ENCODE assay signal across 8 cellular contexts in the genomic region with DNA sequence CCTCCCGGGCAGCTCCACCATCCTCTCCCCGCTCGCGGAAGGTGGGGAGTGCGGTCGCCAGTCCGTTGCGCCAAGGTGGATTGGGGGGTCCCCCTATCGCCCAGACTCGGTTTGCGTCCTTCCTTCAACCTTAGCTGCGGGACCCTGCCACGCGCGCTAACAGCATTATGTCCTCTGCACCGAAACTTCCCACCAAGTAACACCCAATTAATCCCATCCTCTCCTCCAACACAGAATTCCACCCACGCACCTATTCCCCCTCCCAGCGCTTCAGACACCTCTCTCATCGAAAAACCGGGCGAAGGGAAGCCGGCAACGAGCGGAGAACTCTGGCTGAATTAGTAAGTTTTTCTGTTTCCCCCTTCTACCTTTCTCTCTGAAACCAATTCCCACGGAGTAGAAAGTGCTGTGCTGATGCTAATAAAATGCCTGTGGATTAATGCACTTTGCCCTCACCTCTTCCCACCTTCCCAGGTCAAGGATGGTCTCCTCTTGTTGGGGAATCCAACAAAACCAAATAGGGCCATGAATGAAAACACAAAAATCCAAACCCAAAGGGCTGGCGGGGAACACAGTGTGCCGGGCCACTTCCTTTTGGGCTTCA. TPM values are rescaled to one million over a fixed set of nuclear protein-coding genes. Genes with fewer than 3 reads are reported as not detected.
A peak's percentile ranks its signal among the peaks of the same experiment; 100 is the strongest.
DNase-seq lines count a peak whose midpoint lies in the region; ATAC-seq and TF ChIP-seq lines count a peak whose summit lies in the region.

No MANE protein-coding gene starts in this region.

- H3K9me2 ChIP-seq in Karpas-422 (replicated peaks; ENCODE audit: insufficient read depth, low read length): no peaks in the 10 kb centered on the region
- H3K9me2 ChIP-seq in neural cell (ENCODE audit: insufficient read depth, low read length): no peaks in the 10 kb centered on the region

- H3K27me3 ChIP-seq in BLaER1 treated with 17β-estradiol and CSF1 and Interleukin-3, amounts not matched to agents 10 nM and 100 nM: peaks cover 100% of the 10 kb centered on the region in 11 experiments
- H3K27me3 ChIP-seq in Karpas-422 (ENCODE audit: low read length) (no peaks in the 10 kb centered on the region), neural cell (ENCODE audit: insufficient read depth, low read depth, low read length) (peaks cover 100% of the 10 kb centered on the region)

- H3K4me1 ChIP-seq in BLaER1 treated with 17β-estradiol and CSF1 and Interleukin-3, amounts not matched to agents 10 nM and 100 nM: peaks cover 11 to 26% (median 20%) of the 10 kb centered on the region in 10 experiments
- peaks cover 53% of the 10 kb centered on the region for H3K4me1 ChIP-seq in Karpas-422 (ENCODE audit: low read length)

- H4K20me1 ChIP-seq in BLaER1 treated with 17β-estradiol and CSF1 and Interleukin-3, amounts not matched to agents 10 nM and 100 nM: peaks cover 0 to 58% (median 40%) of the 10 kb centered on the region in 11 experiments; a peak in 16 of 22 replicates
- no peaks in the 10 kb centered on the region for H4K20me1 ChIP-seq in Karpas-422 (ENCODE audit: insufficient read depth, low read depth, low read length)
- H4K20me1 ChIP-seq in neural cell (ENCODE audit: insufficient read depth): no peaks in the 10 kb centered on the region

- no peak for TF ChIP-seq EP300 in neural cell (conservative IDR thresholded peaks at IDR 0.05; ENCODE audit: poor library complexity, severe bottlenecking)

- H3K79me2 ChIP-seq in Karpas-422 (ENCODE audit: low read length) (peaks cover 33% of the 10 kb centered on the region), neural cell (replicated peaks; ENCODE audit: insufficient read depth, low read length) (no peaks in the 10 kb centered on the region)

- peak; percentile 59 for DNase-seq in Karpas-422
- peak; percentile 41 for DNase-seq in coronary artery (ENCODE audit: low spot score)
- no peak for DNase-seq in GM13977 (ENCODE audit: low spot score)
- no peak for DNase-seq in caudate nucleus (lab: John Stamatoyannopoulos, UW)

- H3K4me2 ChIP-seq in BLaER1 treated with 17β-estradiol and CSF1 and Interleukin-3, amounts not matched to agents 10 nM and 100 nM: peak overlapping the region; percentile 79 to 95 (median 85)
- H3K4me2 ChIP-seq in Karpas-422 (ENCODE audit: low read depth, low read length, poor library complexity, severe bottlenecking): peak overlapping the region; percentile 88
- peak overlapping the region; percentile 5 for H3K4me2 ChIP-seq in neural cell (ENCODE audit: low read length)

- peak overlapping the region; percentile 96 for H2AFZ ChIP-seq in Karpas-422 (ENCODE audit: low read length)
- no peak overlapping the region for H2AFZ ChIP-seq in neural cell (ENCODE audit: low read depth, low read length)

- no peak for TF ChIP-seq CTCF in coronary artery (IDR thresholded peaks at IDR 0.05)
- TF ChIP-seq CTCF in neural cell (IDR thresholded peaks at IDR 0.05; ENCODE audit: poor library complexity, severe bottlenecking): no peak
- TF ChIP-seq CTCF in GM13977 (IDR thresholded peaks at IDR 0.05; ENCODE audit: extremely low read depth, insufficient read depth, missing control alignments): no peak

- no peaks in the 10 kb centered on the region for H3K36me3 ChIP-seq in BLaER1 treated with 17β-estradiol and CSF1 and Interleukin-3, amounts not matched to agents 10 nM and 100 nM
- H3K36me3 ChIP-seq in Karpas-422 (ENCODE audit: insufficient read depth, low read length) (no peaks in the 10 kb centered on the region), neural cell (ENCODE audit: insufficient read depth, low read length) (no peaks in the 10 kb centered on the region)

- in situ Hi-C loops in GM13977 (cut with MboI; ENCODE audit: low pct_unique_long_range_greater_than_20kb, low sequenced_read_pairs, unreplicated experiment): loop anchor here (10.0 to 25.0 kb wide), 2 partner anchors 93 to 789 kb away; a partner anchor contains a TSS

- peak overlapping the region; percentile 40 to 60 (median 52) for H3K4me3 ChIP-seq in BLaER1 treated with 17β-estradiol and CSF1 and Interleukin-3, amounts not matched to agents 10 nM and 100 nM
- peak overlapping the region; percentile 84 for H3K4me3 ChIP-seq in Karpas-422 (ENCODE audit: low read length)
- H3K4me3 ChIP-seq in coronary artery: peak overlapping the region; percentile 60
- peak overlapping the region; percentile 56 for H3K4me3 ChIP-seq in neural cell (ENCODE audit: low read length)

- H3K9ac ChIP-seq in BLaER1 treated with 17β-estradiol and CSF1 and Interleukin-3, amounts not matched to agents 10 nM and 100 nM: 0 out of 22 replicates have a peak overlapping the region, but pooled peaks of 2 of the 11 experiments have one; percentile 20 to 21
- peak overlapping the region; percentile 84 for H3K9ac ChIP-seq in Karpas-422 (ENCODE audit: low read length)
- no peak overlapping the region for H3K9ac ChIP-seq in neural cell (ENCODE audit: low read length)

- no peak for ATAC-seq in GM18907 (IDR thresholded peaks at IDR 0.05; ENCODE audit: unreplicated experiment)
- no peak for ATAC-seq in HG02884 (IDR thresholded peaks at IDR 0.05; ENCODE audit: unreplicated experiment)

- no peaks in the 10 kb centered on the region for H3F3A ChIP-seq in neural cell (ENCODE audit: insufficient read depth, low read length, poor library complexity, severe bottlenecking)

- H3K27ac ChIP-seq in BLaER1 treated with 17β-estradiol and CSF1 and Interleukin-3, amounts not matched to agents 10 nM and 100 nM: no peak overlapping the region
- peak overlapping the region; percentile 52 for H3K27ac ChIP-seq in Karpas-422 (ENCODE audit: low read length)
- H3K27ac ChIP-seq in coronary artery: no peak overlapping the region
- no peak overlapping the region for H3K27ac ChIP-seq in neural cell (ENCODE audit: low read length)
- no peak overlapping the region for H3K27ac ChIP-seq in caudate nucleus (ENCODE audit: low read depth, low read length)

- no peak for TF ChIP-seq RAD21 in neural cell (conservative IDR thresholded peaks at IDR 0.05)

- peaks cover 39 to 52% (median 47%) of the 10 kb centered on the region in 11 experiments for H3K9me3 ChIP-seq in BLaER1 treated with 17β-estradiol and CSF1 and Interleukin-3, amounts not matched to agents 10 nM and 100 nM (replicated peaks in 1 of 11)
- no peaks in the 10 kb centered on the region for H3K9me3 ChIP-seq in Karpas-422 (ENCODE audit: low read length)
- peaks cover 29% of the 10 kb centered on the region for H3K9me3 ChIP-seq in neural cell (ENCODE audit: low read length)

TF ChIP-seq in neural cell, 6 proteins besides CTCF, POLR2A, EP300 and RAD21:
- peak; percentile 18 for TF ChIP-seq EZH2 (IDR thresholded peaks at IDR 0.05; ENCODE audit: borderline replicate concordance, insufficient read depth, low read length, poor library complexity, severe bottlenecking)
- no peak for TF ChIP-seq POLR2AphosphoS5 (IDR thresholded peaks at IDR 0.05)
- TF ChIP-seq MXI1 (conservative IDR thresholded peaks at IDR 0.05; ENCODE audit: poor library complexity, severe bottlenecking): no peak

RNA-seq across cellular contexts. Expression of a gene that starts 0.9 kb away (rescaled TPM):
- total RNA-seq in Karpas-422 (2014; rRNA removed; shearing (Covaris generic); ENCODE audit: low replicate concordance): 1.3 TPM in 2 replicates
- not detected in 2 replicates for polyA plus RNA-seq in neural cell
- polyA minus RNA-seq in neural cell: not detected in 2 replicates

RNA-seq across cellular contexts. Expression of a gene that starts 3.9 kb away (rescaled TPM):
- total RNA-seq in Karpas-422 (2014; rRNA removed; shearing (Covaris generic); ENCODE audit: low replicate concordance): 3.4 and 8.4 TPM in 2 replicates
- polyA plus RNA-seq in neural cell: not detected in 2 replicates
- polyA minus RNA-seq in neural cell: not detected in 2 replicates

RNA-seq across cellular contexts. Expression of a gene that starts 5.0 kb away (rescaled TPM):
- 7.5 and 10.2 TPM in 2 replicates for total RNA-seq in Karpas-422 (2014; rRNA removed; shearing (Covaris generic); ENCODE audit: low replicate concordance)
- polyA plus RNA-seq in neural cell: not detected in 2 replicates
- not detected in 2 replicates for polyA minus RNA-seq in neural cell

RNA-seq across cellular contexts. Expression of a gene that starts 8.0 kb away (rescaled TPM):
- total RNA-seq in Karpas-422 (2014; rRNA removed; shearing (Covaris generic); ENCODE audit: low replicate concordance): 3.6 and 4.1 TPM in 2 replicates
- polyA plus RNA-seq in neural cell: not detected in 2 replicates
- polyA minus RNA-seq in neural cell: not detected in 2 replicates

RNA-seq across cellular contexts. Expression of a gene that starts 13.9 kb away (rescaled TPM):
- total RNA-seq in Karpas-422 (2014; rRNA removed; shearing (Covaris generic); ENCODE audit: low replicate concordance): not detected in 2 replicates
- not detected in 2 replicates for polyA plus RNA-seq in neural cell
- polyA minus RNA-seq in neural cell: not detected in 2 replicates

Comparison
In these comparisons a context has a peak if more than half of its experiments do, and no peak if none do; other contexts are left out.
1. H3K4me2 ChIP-seq: peak in every context shown above with its lines; median percentile 88 in Karpas-422; 85 in BLaER1 treated with 17β-estradiol and CSF1 and Interleukin-3, amounts not matched to agents 10 nM and 100 nM; 5 in neural cell.
2. DNase-seq: peak in Karpas-422 (single experiment) and coronary artery (single experiment); none in GM13977 (single experiment) and caudate nucleus (0 of 61).
3. Peak in every context shown above with its lines, with median percentiles within 50 percentile points of each other: H3K4me3 ChIP-seq.